In the genomic region with DNA sequence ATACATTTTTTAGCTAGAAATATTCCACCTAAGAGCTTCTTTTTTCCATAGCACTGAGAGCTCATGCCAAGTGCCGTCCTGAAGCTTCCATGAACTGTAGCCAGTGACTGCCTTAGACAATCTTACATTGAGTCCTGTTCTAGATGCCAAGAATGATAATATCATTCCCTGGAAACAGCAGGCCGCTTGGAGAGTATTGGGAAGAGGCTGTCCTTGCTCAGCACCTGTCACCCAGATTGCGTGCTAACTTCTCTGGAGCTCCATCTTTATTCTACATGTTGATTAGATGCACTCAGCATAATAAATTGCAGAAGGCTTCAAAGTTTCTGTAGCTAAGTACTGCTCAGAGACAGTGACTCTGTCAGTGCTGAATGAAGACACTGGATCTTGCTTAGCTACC, we compare ENCODE assay signal across 28 cellular contexts.
"Had no signal": no experiment of that assay in that cellular context is flagged by ENCODE, and none has a peak within 500 bp of the region (broad histone marks: within the 10 kb centered on the region; RNA-seq: fewer than 3 reads in every experiment).

No MANE protein-coding gene starts in this region.

- H3K36me3 ChIP-seq: Peyer's patch, SJCRH30 had no signal

- H3K4me3 ChIP-seq: Peyer's patch, SJCRH30 had no signal

- H3K27me3 Mint-ChIP-seq: activated B cell treated with CpG ODN at 0.5 μM for 24 hours; activated CD4-positive, alpha-beta memory T cell treated with anti-CD3 and anti-CD28 coated beads, Interleukin-2, amount 10 ng/mL, durations not matched to agents 7 days and 5 days; activated naive CD8-positive, alpha-beta T cell; activated T-helper 17 cell treated with anti-CD3 and anti-CD28 coated beads, Interleukin-2, amount 50 U/mL, for 72 hours; brain; central memory CD8-positive, alpha-beta T cell; T-helper 17 cell had no signal

- ATAC-seq: activated T-helper 17 cell treated with anti-CD3 and anti-CD28 coated beads, Interleukin-2, amount 50 U/mL, for 72 hours; T-helper 17 cell had no signal

- H3K4me1 Mint-ChIP-seq: central memory CD8-positive, alpha-beta T cell; T-helper 17 cell had no signal

- H3K9me3 Mint-ChIP-seq: activated B cell treated with CpG ODN at 0.5 μM for 24 hours; activated CD4-positive, alpha-beta memory T cell treated with anti-CD3 and anti-CD28 coated beads, Interleukin-2, amount 10 ng/mL, durations not matched to agents 7 days and 5 days; activated naive CD4-positive, alpha-beta T cell treated with anti-CD3 and anti-CD28 coated beads for 36 hours; activated T-helper 17 cell treated with anti-CD3 and anti-CD28 coated beads, Interleukin-2, amount 50 U/mL, for 72 hours; brain; central memory CD8-positive, alpha-beta T cell had no signal

- DNase-seq: activated B cell treated with CpG ODN at 0.5 μM for 24 hours; activated CD4-positive, alpha-beta memory T cell treated with anti-CD3 and anti-CD28 coated beads, Interleukin-2, amount 10 ng/mL, durations not matched to agents 7 days and 5 days; activated CD4-positive, alpha-beta T cell treated with anti-CD3 and anti-CD28 coated beads for 1 hour; activated CD4-positive, alpha-beta T cell treated with anti-CD3 and anti-CD28 coated beads, Interleukin-2, amount 50 U/mL, for 1 hour; activated gamma-delta T cell; activated naive CD4-positive, alpha-beta T cell treated with anti-CD3 and anti-CD28 coated beads for 36 hours; activated T-cell treated with anti-CD3 and anti-CD28 coated beads for 4 hours; activated T-cell treated with anti-CD3 and anti-CD28 coated beads, Interleukin-2, amount 50 U/mL, for 48 hours; amygdala; MM.1S; NCI-H1105; NCI-H1436; NCI-H1694 treated with DMSO at 0.1 percent for 48 hours; NCI-H2029 treated with DMSO at 0.1 percent for 48 hours; NCI-H2227 treated with DMSO at 0.1 percent for 48 hours; NCI-H526 treated with DMSO at 0.1 percent for 48 hours; NCI-H82; OCI-M1; Peyer's patch; Right ventricle myocardium superior; SJCRH30; T-helper 17 cell; T-helper 9 cell had no signal

- H3K9me3 ChIP-seq: Peyer's patch, SJCRH30 had no signal

- H3K4me1 ChIP-seq: Peyer's patch, SJCRH30 had no signal

- H3K27me3 ChIP-seq: Peyer's patch, SJCRH30 had no signal

- H3K27ac ChIP-seq: Peyer's patch, RWPE1, SJCRH30 had no signal

- H3K4me3 Mint-ChIP-seq: activated B cell treated with CpG ODN at 0.5 μM for 24 hours; activated CD4-positive, alpha-beta memory T cell treated with anti-CD3 and anti-CD28 coated beads, Interleukin-2, amount 10 ng/mL, durations not matched to agents 7 days and 5 days; activated naive CD4-positive, alpha-beta T cell treated with anti-CD3 and anti-CD28 coated beads for 36 hours; activated naive CD8-positive, alpha-beta T cell; activated T-helper 17 cell treated with anti-CD3 and anti-CD28 coated beads, Interleukin-2, amount 50 U/mL, for 72 hours; brain; central memory CD8-positive, alpha-beta T cell; T-helper 17 cell had no signal

- H3K27ac Mint-ChIP-seq: activated B cell treated with CpG ODN at 0.5 μM for 24 hours; activated CD4-positive, alpha-beta memory T cell treated with anti-CD3 and anti-CD28 coated beads, Interleukin-2, amount 10 ng/mL, durations not matched to agents 7 days and 5 days; activated naive CD4-positive, alpha-beta T cell treated with anti-CD3 and anti-CD28 coated beads for 36 hours; activated naive CD8-positive, alpha-beta T cell; T-helper 17 cell had no signal

- H3K36me3 Mint-ChIP-seq: activated naive CD8-positive, alpha-beta T cell; brain had no signal
